Comparison of ENCODE assay signal across 28 cellular contexts in genomic region chr7:66163186-66163610, GRCh38.
"Had no signal": no experiment of that assay in that cellular context is flagged by ENCODE, and none has a peak within 500 bp of the region (broad histone marks: within the 10 kb centered on the region; RNA-seq: fewer than 3 reads in every experiment).

No MANE protein-coding gene starts in this region.

- FAIRE-seq: islet of Langerhans, kidney had no signal

- H3K9me3 ChIP-seq: lower lobe of right lung, neutrophil, suprapubic skin, thoracic aorta had no signal

- H3K4me1 Mint-ChIP-seq: immature natural killer cell; mesothelial cell of epicardium; naive B cell; natural killer cell; nephron progenitor cell; neural progenitor cell; stimulated activated effector memory CD8-positive, alpha-beta T cell treated with anti-CD3 and anti-CD28 coated beads, Interleukin-12 subunit alpha, Interleukin-12 subunit beta, amount 100 ng/mL, for 72 hours had no signal

- H3K9ac ChIP-seq: neural progenitor cell, parathyroid adenoma had no signal

- H3K4me3 ChIP-seq: lower lobe of right lung, neural progenitor cell, right atrium auricular region, skin epidermis, suprapubic skin, thoracic aorta, tibial artery, uterus had no signal

- ATAC-seq: left colon, left ventricle myocardium superior, lower lobe of right lung, sciatic nerve had no signal

- H3K27ac ChIP-seq: lower lobe of right lung, neural progenitor cell, neutrophil, parathyroid adenoma, right atrium auricular region, skin epidermis, suprapubic skin, thoracic aorta, tibial artery, uterus had no signal

- H3K27ac Mint-ChIP-seq: immature natural killer cell; mesothelial cell of epicardium; naive B cell; natural killer cell; nephron progenitor cell; neural progenitor cell; stimulated activated effector memory CD8-positive, alpha-beta T cell treated with anti-CD3 and anti-CD28 coated beads, Interleukin-12 subunit alpha, Interleukin-12 subunit beta, amount 100 ng/mL, for 72 hours; stimulated activated naive CD8-positive, alpha-beta T cell treated with anti-CD3 and anti-CD28 coated beads, Interleukin-15, Interleukin-2, amounts not matched to agents 100 ng/mL and 50 ng/mL, for 24 hours had no signal

- H2AFZ ChIP-seq: neural progenitor cell, parathyroid adenoma had no signal

- DNase-seq: hypothalamus; immature natural killer cell; kidney; left colon; left ventricle myocardium superior; lower lobe of right lung; mesendoderm; naive B cell; natural killer cell; nephron progenitor cell; occipital lobe; stimulated activated CD4-positive, alpha-beta T cell treated with anti-CD3 and anti-CD28 coated beads, Interleukin-4, amount 100 ng/mL, for 24 hours; stimulated activated naive CD4-positive, alpha-beta T cell; tibial artery; trophoblast cell; uterus had no signal

- H3K9me3 Mint-ChIP-seq: immature natural killer cell; natural killer cell; stimulated activated effector memory CD8-positive, alpha-beta T cell treated with anti-CD3 and anti-CD28 coated beads, Interleukin-12 subunit alpha, Interleukin-12 subunit beta, amount 100 ng/mL, for 72 hours; stimulated activated naive CD8-positive, alpha-beta T cell treated with anti-CD3 and anti-CD28 coated beads, Interleukin-15, Interleukin-2, amounts not matched to agents 100 ng/mL and 50 ng/mL, for 24 hours had no signal

- H3K27me3 Mint-ChIP-seq: naive B cell; stimulated activated naive CD8-positive, alpha-beta T cell treated with anti-CD3 and anti-CD28 coated beads, Interleukin-15, Interleukin-2, amounts not matched to agents 100 ng/mL and 50 ng/mL, for 24 hours had no signal

- H3K36me3 ChIP-seq: neural progenitor cell, right atrium auricular region, uterus had no signal

- H3K4me2 ChIP-seq: neural progenitor cell had no signal

- H3K4me1 ChIP-seq: lower lobe of right lung, neural progenitor cell, parathyroid adenoma, right atrium auricular region, suprapubic skin, tibial artery, uterus had no signal

- H3K27me3 ChIP-seq: neural progenitor cell, neutrophil, right atrium auricular region, suprapubic skin, tibial artery, uterus had no signal

- H3K79me2 ChIP-seq: parathyroid adenoma had no signal

- H3K4me3 Mint-ChIP-seq: immature natural killer cell; mesothelial cell of epicardium; naive B cell; natural killer cell; nephron progenitor cell; neural progenitor cell; stimulated activated effector memory CD8-positive, alpha-beta T cell treated with anti-CD3 and anti-CD28 coated beads, Interleukin-12 subunit alpha, Interleukin-12 subunit beta, amount 100 ng/mL, for 72 hours; stimulated activated naive CD8-positive, alpha-beta T cell treated with anti-CD3 and anti-CD28 coated beads, Interleukin-15, Interleukin-2, amounts not matched to agents 100 ng/mL and 50 ng/mL, for 24 hours had no signal

- H3K36me3 Mint-ChIP-seq: natural killer cell had no signal
